In genomic region chr3:51773529-51773928, GRCh38 we compare ENCODE assay signal across 18 cellular contexts. TPM values are rescaled to one million over a fixed set of nuclear protein-coding genes. Genes with fewer than 3 reads are reported as not detected.
DNase-seq lines count a peak whose midpoint lies in the region; ATAC-seq lines count a peak whose summit lies in the region.
"Had no signal": no experiment of that assay in that cellular context is flagged by ENCODE, and none has a peak within 500 bp of the region (broad histone marks: within the 10 kb centered on the region; RNA-seq: fewer than 3 reads in every experiment).

No MANE protein-coding gene starts in this region.

- ATAC-seq in activated CD4-positive, CD25-positive, alpha-beta regulatory T cell treated with anti-CD3 and anti-CD28 coated beads, Interleukin-2, amount 50 U/mL, for 24 hours: no peak

- no peak overlapping the region for H3K27ac ChIP-seq in substantia nigra (ENCODE audit: low read depth, low read length, poor library complexity, severe bottlenecking)
- H3K27ac ChIP-seq: 22Rv1, BLaER1, RWPE1, SJSA1 had no signal

- DNase-seq in DMS 273 (lab: John Stamatoyannopoulos, UW; ENCODE audit: unreplicated experiment) (peak; percentile 53), DMS 273 treated with DMSO at 0.1 percent for 48 hours (lab: John Stamatoyannopoulos, UW) (no peak), NCI-H187 treated with DMSO at 0.1 percent for 48 hours (lab: John Stamatoyannopoulos, UW) (peak; percentile 56), RPMI7951 (ENCODE audit: low read depth) (peak; percentile 8), iPS DF 19.7 (ENCODE audit: low read depth, low spot score) (peak; percentile 28), NCI-H2081 (lab: John Stamatoyannopoulos, UW) (no peak), substantia nigra (lab: John Stamatoyannopoulos, UW) (no peak)
- DNase-seq: CD8-positive, alpha-beta memory T cell; HCEC 1CT; NCI-H2227 treated with DMSO at 0.1 percent for 48 hours; SW 1271; T-helper 9 cell had no signal

RNA-seq across cellular contexts. Expression of gene IQCF6, which starts 5.5 kb away (rescaled TPM):
- total RNA-seq in RPMI7951 (2014; rRNA removed; shearing (Covaris generic)): not detected in 2 replicates
- total RNA-seq: CD8-positive, alpha-beta memory T cell; HT-29; SJSA1 had no signal

Comparison
In these comparisons a context has a peak if more than half of its experiments do, and no peak if none do; other contexts are left out.
1. DNase-seq: peak in DMS 273 (single experiment), NCI-H187 treated with DMSO at 0.1 percent for 48 hours (single experiment), RPMI7951 (single experiment) and iPS DF 19.7 (single experiment); none in DMS 273 treated with DMSO at 0.1 percent for 48 hours (single experiment), NCI-H2081 (0 of 2) and substantia nigra (0 of 49).